1 cellular context compared by ENCODE assay signal in the genomic region with DNA sequence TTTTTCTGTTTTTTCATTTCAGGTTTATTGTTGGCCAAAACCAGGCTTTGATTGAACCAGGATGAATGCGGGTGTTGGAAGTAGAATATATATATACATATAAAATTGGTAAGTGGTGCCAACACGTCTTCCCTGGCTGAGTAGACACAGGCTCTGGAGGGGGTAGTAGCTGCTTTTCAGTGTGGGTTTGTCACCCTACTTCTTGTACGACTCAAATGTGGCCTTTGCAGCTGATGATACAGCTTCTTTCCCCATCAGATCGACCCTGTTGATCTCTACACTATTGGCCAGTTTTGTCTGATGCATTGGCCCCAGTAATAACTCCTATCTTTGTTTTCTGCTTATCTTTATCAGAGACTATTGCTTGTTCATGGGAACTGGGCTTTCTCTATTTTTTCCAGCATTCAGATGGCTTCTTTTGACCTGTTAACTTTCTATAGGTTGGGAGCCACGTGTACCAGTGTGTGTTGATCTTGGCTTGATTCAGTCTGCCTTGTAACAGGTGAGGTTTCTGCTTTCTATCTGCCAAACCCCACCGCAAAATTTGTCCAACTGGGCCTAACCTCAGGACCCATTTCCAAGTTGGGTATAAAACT.
TF ChIP-seq lines count a peak whose summit lies in the region.

No MANE protein-coding gene starts in this region.

TF ChIP-seq in HepG2, 621 proteins besides CTCF, POLR2A, EP300 and RAD21 (continued from another document and continues in another):
- TF ChIP-seq, protein P1, sequence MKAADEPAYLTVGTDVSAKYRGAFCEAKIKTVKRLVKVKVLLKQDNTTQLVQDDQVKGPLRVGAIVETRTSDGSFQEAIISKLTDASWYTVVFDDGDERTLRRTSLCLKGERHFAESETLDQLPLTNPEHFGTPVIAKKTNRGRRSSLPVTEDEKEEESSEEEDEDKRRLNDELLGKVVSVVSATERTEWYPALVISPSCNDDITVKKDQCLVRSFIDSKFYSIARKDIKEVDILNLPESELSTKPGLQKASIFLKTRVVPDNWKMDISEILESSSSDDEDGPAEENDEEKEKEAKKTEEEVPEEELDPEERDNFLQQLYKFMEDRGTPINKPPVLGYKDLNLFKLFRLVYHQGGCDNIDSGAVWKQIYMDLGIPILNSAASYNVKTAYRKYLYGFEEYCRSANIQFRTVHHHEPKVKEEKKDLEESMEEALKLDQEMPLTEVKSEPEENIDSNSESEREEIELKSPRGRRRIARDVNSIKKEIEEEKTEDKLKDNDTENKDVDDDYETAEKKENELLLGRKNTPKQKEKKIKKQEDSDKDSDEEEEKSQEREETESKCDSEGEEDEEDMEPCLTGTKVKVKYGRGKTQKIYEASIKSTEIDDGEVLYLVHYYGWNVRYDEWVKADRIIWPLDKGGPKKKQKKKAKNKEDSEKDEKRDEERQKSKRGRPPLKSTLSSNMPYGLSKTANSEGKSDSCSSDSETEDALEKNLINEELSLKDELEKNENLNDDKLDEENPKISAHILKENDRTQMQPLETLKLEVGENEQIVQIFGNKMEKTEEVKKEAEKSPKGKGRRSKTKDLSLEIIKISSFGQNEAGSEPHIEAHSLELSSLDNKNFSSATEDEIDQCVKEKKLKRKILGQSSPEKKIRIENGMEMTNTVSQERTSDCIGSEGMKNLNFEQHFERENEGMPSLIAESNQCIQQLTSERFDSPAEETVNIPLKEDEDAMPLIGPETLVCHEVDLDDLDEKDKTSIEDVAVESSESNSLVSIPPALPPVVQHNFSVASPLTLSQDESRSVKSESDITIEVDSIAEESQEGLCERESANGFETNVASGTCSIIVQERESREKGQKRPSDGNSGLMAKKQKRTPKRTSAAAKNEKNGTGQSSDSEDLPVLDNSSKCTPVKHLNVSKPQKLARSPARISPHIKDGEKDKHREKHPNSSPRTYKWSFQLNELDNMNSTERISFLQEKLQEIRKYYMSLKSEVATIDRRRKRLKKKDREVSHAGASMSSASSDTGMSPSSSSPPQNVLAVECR (CRISPR knock-in tag; IDR thresholded peaks at IDR 0.05; ENCODE audit: borderline replicate concordance): no peak; the same call in 1 of the 2 replicates
- TF ChIP-seq ZNF350 (CRISPR knock-in tag; IDR thresholded peaks at IDR 0.05; ENCODE audit: borderline replicate concordance, low read depth) (no peak), MXI1 (IDR thresholded peaks at IDR 0.05; ENCODE audit: borderline replicate concordance, low read depth, low read length) (0 out of 3 replicates have a peak, but pooled peaks have one; percentile 37), SNAI1 (CRISPR knock-in tag; IDR thresholded peaks at IDR 0.05; ENCODE audit: borderline replicate concordance) (no peak), KLF9 (CRISPR knock-in tag; IDR thresholded peaks at IDR 0.05; ENCODE audit: low read depth) (no peak), SOX13 (IDR thresholded peaks at IDR 0.05) (0 out of 2 replicates have a peak, but pooled peaks have one; percentile 5), SOX13 (CRISPR knock-in tag; conservative IDR thresholded peaks at IDR 0.05 in 1 of 2, IDR thresholded peaks at IDR 0.05 in 1 of 2) (no peak), KDM4B (CRISPR knock-in tag; IDR thresholded peaks at IDR 0.05) (no peak), MNT (IDR thresholded peaks at IDR 0.05) (peak; percentile 8; the same call in 1 of the 2 replicates), KMT2B (CRISPR knock-in tag; IDR thresholded peaks at IDR 0.05) (no peak), ZFP37 (CRISPR knock-in tag; IDR thresholded peaks at IDR 0.05; ENCODE audit: borderline replicate concordance) (0 out of 2 replicates have a peak, but pooled peaks have one; percentile 17), NCOR1 (IDR thresholded peaks at IDR 0.05; ENCODE audit: borderline replicate concordance, low read length) (no peak), DPF2 (CRISPR knock-in tag; IDR thresholded peaks at IDR 0.05; ENCODE audit: borderline replicate concordance, low read depth) (no peak), ZNF337 (CRISPR knock-in tag; IDR thresholded peaks at IDR 0.05; ENCODE audit: borderline replicate concordance, low read depth) (peak; percentile 36; the same call in 1 of the 2 replicates), ATF3 (CRISPR knock-in tag; IDR thresholded peaks at IDR 0.05) (no peak), MIXL1 (CRISPR knock-in tag; IDR thresholded peaks at IDR 0.05) (no peak), ZBTB20 (CRISPR knock-in tag; IDR thresholded peaks at IDR 0.05; ENCODE audit: borderline replicate concordance, low read depth) (peak; percentile 50; the same call in 1 of the 2 replicates), MXD1 (CRISPR knock-in tag; IDR thresholded peaks at IDR 0.05) (no peak), ZBTB14 (CRISPR knock-in tag; IDR thresholded peaks at IDR 0.05) (no peak), BRCA1 (CRISPR knock-in tag; IDR thresholded peaks at IDR 0.05) (0 out of 2 replicates have a peak, but pooled peaks have one; percentile 44), E2F1 (CRISPR knock-in tag; IDR thresholded peaks at IDR 0.05) (0 out of 2 replicates have a peak, but pooled peaks have one; percentile 19), ZNF263 (CRISPR knock-in tag; IDR thresholded peaks at IDR 0.05) (no peak), ELF1 (CRISPR knock-in tag; IDR thresholded peaks at IDR 0.05) (no peak), ZNF850 (CRISPR knock-in tag; conservative IDR thresholded peaks at IDR 0.05) (no peak), ZHX1 (CRISPR knock-in tag; IDR thresholded peaks at IDR 0.05; ENCODE audit: low read depth) (no peak), HOMEZ (CRISPR knock-in tag; IDR thresholded peaks at IDR 0.05; ENCODE audit: low read depth) (no peak), TOE1 (CRISPR knock-in tag; IDR thresholded peaks at IDR 0.05) (no peak), RFXANK (CRISPR knock-in tag; IDR thresholded peaks at IDR 0.05) (no peak), ZNF512B (CRISPR knock-in tag; IDR thresholded peaks at IDR 0.05; ENCODE audit: borderline replicate concordance) (no peak), ATF1 (CRISPR knock-in tag; IDR thresholded peaks at IDR 0.05) (no peak), ZNF773 (CRISPR knock-in tag; IDR thresholded peaks at IDR 0.05; ENCODE audit: borderline replicate concordance) (no peak), IKZF4 (CRISPR knock-in tag; IDR thresholded peaks at IDR 0.05; ENCODE audit: borderline replicate concordance, low read depth, not compliant biosample characterization) (peak; percentile 19), NCOA2 (CRISPR knock-in tag; IDR thresholded peaks at IDR 0.05) (no peak), REL (CRISPR knock-in tag; conservative IDR thresholded peaks at IDR 0.05) (no peak), PHB2 (IDR thresholded peaks at IDR 0.05; ENCODE audit: partially characterized antibody) (no peak), KDM1A (CRISPR knock-in tag; IDR thresholded peaks at IDR 0.05) (no peak)
- TF ChIP-seq, protein P2, sequence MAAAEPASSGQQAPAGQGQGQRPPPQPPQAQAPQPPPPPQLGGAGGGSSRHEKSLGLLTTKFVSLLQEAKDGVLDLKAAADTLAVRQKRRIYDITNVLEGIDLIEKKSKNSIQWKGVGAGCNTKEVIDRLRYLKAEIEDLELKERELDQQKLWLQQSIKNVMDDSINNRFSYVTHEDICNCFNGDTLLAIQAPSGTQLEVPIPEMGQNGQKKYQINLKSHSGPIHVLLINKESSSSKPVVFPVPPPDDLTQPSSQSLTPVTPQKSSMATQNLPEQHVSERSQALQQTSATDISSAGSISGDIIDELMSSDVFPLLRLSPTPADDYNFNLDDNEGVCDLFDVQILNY (CRISPR knock-in tag; conservative IDR thresholded peaks at IDR 0.05): no peak
- TF ChIP-seq, protein P3, sequence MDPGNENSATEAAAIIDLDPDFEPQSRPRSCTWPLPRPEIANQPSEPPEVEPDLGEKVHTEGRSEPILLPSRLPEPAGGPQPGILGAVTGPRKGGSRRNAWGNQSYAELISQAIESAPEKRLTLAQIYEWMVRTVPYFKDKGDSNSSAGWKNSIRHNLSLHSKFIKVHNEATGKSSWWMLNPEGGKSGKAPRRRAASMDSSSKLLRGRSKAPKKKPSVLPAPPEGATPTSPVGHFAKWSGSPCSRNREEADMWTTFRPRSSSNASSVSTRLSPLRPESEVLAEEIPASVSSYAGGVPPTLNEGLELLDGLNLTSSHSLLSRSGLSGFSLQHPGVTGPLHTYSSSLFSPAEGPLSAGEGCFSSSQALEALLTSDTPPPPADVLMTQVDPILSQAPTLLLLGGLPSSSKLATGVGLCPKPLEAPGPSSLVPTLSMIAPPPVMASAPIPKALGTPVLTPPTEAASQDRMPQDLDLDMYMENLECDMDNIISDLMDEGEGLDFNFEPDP (CRISPR knock-in tag; conservative IDR thresholded peaks at IDR 0.05): 0 out of 2 replicates have a peak, but pooled peaks have one; percentile 56
